ENCODE assay signal across 29 cellular contexts in the genomic region with DNA sequence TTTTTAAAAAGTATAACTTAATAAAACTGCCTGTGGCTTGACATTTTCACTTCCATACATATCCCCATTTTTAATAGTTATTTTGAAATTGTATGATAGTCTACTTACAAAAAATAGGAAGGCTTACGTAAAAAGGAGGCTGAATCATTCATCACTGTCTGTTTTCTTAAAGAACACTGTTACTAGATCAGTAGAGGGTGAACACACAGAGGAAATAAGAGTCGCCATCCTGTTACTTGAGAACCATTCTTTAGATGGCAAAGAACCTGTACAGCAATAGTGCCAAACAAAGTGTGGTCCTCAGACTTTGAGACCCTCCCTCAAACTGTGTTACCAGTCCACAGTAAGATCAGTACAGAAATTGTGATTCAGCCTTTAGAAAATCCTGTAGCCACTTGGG.
"Had no signal": no experiment of that assay in that cellular context is flagged by ENCODE, and none has a peak within 500 bp of the region (broad histone marks: within the 10 kb centered on the region; RNA-seq: fewer than 3 reads in every experiment).

No MANE protein-coding gene starts in this region.

- ATAC-seq: natural killer cell treated with Interleukin-12 subunit alpha and Interleukin-12 subunit beta and Interleukin-15 and Interleukin-18, amount 100 ng/mL, for 72 hours; psoas muscle; right cardiac atrium; right lobe of liver; stimulated activated effector memory CD8-positive, alpha-beta T cell treated with anti-CD3 and anti-CD28 coated beads, Interleukin-12 subunit alpha, Interleukin-12 subunit beta, amount 100 ng/mL, for 72 hours; stimulated activated naive B cell treated with anti-CD40 and anti-IgM and Interleukin-4, amounts not matched to agents 10 μg/mL and 1 μg/mL and 100 μg/mL, for 72 hours had no signal

- H3K36me3 Mint-ChIP-seq: natural killer cell treated with Interleukin-12 subunit alpha and Interleukin-12 subunit beta and Interleukin-15 and Interleukin-18, amount 100 ng/mL, for 72 hours; stimulated activated effector memory CD8-positive, alpha-beta T cell treated with anti-CD3 and anti-CD28 coated beads, Interleukin-12 subunit alpha, Interleukin-12 subunit beta, amount 100 ng/mL, for 72 hours had no signal

- H2AFZ ChIP-seq: parathyroid adenoma had no signal

- DNase-seq: nephron progenitor cell; occipital lobe; ovary; posterior cingulate gyrus; psoas muscle; right cardiac atrium; right lobe of liver; sigmoid colon; small intestine; stimulated activated CD4-positive, alpha-beta T cell treated with anti-CD3 and anti-CD28 coated beads, Interleukin-15, amount 100 ng/mL, for 24 hours; stimulated activated CD4-positive, alpha-beta T cell treated with anti-CD3 and anti-CD28 coated beads, Interleukin-2, amount 100 ng/mL, for 24 hours; stimulated activated CD4-positive, alpha-beta T cell treated with anti-CD3 and anti-CD28 coated beads, Interleukin-2, amount 100 ng/mL, for 48 hours; stimulated activated CD4-positive, alpha-beta T cell treated with anti-CD3 and anti-CD28 coated beads, Interleukin-4, amount 100 ng/mL, for 24 hours; stimulated activated naive B cell treated with anti-CD40 and anti-IgM and Interleukin-4, amounts not matched to agents 10 μg/mL and 1 μg/mL and 100 μg/mL, for 72 hours; stimulated activated naive CD4-positive, alpha-beta T cell treated with Interleukin-2 at 50 U/mL for 16 hours; stomach; thyroid gland; trophoblast cell; upper lobe of left lung had no signal

- H3K4me1 ChIP-seq: parathyroid adenoma, psoas muscle, right lobe of liver, sigmoid colon, stomach, thyroid gland, tibial nerve, upper lobe of left lung, vagina had no signal

- H3K9me3 Mint-ChIP-seq: natural killer cell treated with Interleukin-12 subunit alpha and Interleukin-12 subunit beta and Interleukin-15 and Interleukin-18, amount 100 ng/mL, for 72 hours; nephron progenitor cell; neural crest cell; stimulated activated naive B cell treated with anti-CD40 and anti-IgM and Interleukin-4, amounts not matched to agents 10 μg/mL and 1 μg/mL and 100 μg/mL, for 72 hours; stimulated activated naive CD8-positive, alpha-beta T cell treated with anti-CD3 and anti-CD28 coated beads, Interleukin-15, Interleukin-2, amounts not matched to agents 100 ng/mL and 50 ng/mL, for 24 hours had no signal

- H3K27me3 ChIP-seq: ovary, right lobe of liver, sigmoid colon, stomach, thyroid gland, tibial nerve, upper lobe of left lung, vagina had no signal

- H3K4me3 ChIP-seq: ovary, psoas muscle, right lobe of liver, sigmoid colon, stomach, thoracic aorta, thyroid gland, tibial nerve, upper lobe of left lung, vagina had no signal

- H3K9ac ChIP-seq: parathyroid adenoma had no signal

- FAIRE-seq: small intestine, urothelium cell line had no signal

- H3K4me3 Mint-ChIP-seq: natural killer cell treated with Interleukin-12 subunit alpha and Interleukin-12 subunit beta and Interleukin-15 and Interleukin-18, amount 100 ng/mL, for 72 hours; nephron progenitor cell; neural crest cell; stimulated activated effector memory CD8-positive, alpha-beta T cell treated with anti-CD3 and anti-CD28 coated beads, Interleukin-12 subunit alpha, Interleukin-12 subunit beta, amount 100 ng/mL, for 72 hours; stimulated activated naive B cell treated with anti-CD40 and anti-IgM and Interleukin-4, amounts not matched to agents 10 μg/mL and 1 μg/mL and 100 μg/mL, for 72 hours; stimulated activated naive CD8-positive, alpha-beta T cell treated with anti-CD3 and anti-CD28 coated beads, Interleukin-15, Interleukin-2, amounts not matched to agents 100 ng/mL and 50 ng/mL, for 24 hours had no signal

- H3K9me3 ChIP-seq: ovary, psoas muscle, right lobe of liver, sigmoid colon, stomach, thoracic aorta, thyroid gland, tibial nerve, upper lobe of left lung, vagina had no signal

- H3K36me3 ChIP-seq: ovary, right lobe of liver, sigmoid colon, thoracic aorta, upper lobe of left lung, vagina had no signal

- H3K27ac Mint-ChIP-seq: natural killer cell treated with Interleukin-12 subunit alpha and Interleukin-12 subunit beta and Interleukin-15 and Interleukin-18, amount 100 ng/mL, for 72 hours; nephron progenitor cell; progenitor cell of endocrine pancreas; stimulated activated effector memory CD8-positive, alpha-beta T cell treated with anti-CD3 and anti-CD28 coated beads, Interleukin-12 subunit alpha, Interleukin-12 subunit beta, amount 100 ng/mL, for 72 hours; stimulated activated naive B cell treated with anti-CD40 and anti-IgM and Interleukin-4, amounts not matched to agents 10 μg/mL and 1 μg/mL and 100 μg/mL, for 72 hours; stimulated activated naive CD8-positive, alpha-beta T cell treated with anti-CD3 and anti-CD28 coated beads, Interleukin-15, Interleukin-2, amounts not matched to agents 100 ng/mL and 50 ng/mL, for 24 hours had no signal

- H3K27me3 Mint-ChIP-seq: natural killer cell treated with Interleukin-12 subunit alpha and Interleukin-12 subunit beta and Interleukin-15 and Interleukin-18, amount 100 ng/mL, for 72 hours; progenitor cell of endocrine pancreas; stimulated activated naive B cell treated with anti-CD40 and anti-IgM and Interleukin-4, amounts not matched to agents 10 μg/mL and 1 μg/mL and 100 μg/mL, for 72 hours; stimulated activated naive CD8-positive, alpha-beta T cell treated with anti-CD3 and anti-CD28 coated beads, Interleukin-15, Interleukin-2, amounts not matched to agents 100 ng/mL and 50 ng/mL, for 24 hours had no signal

- H3K27ac ChIP-seq: ovary, parathyroid adenoma, psoas muscle, right lobe of liver, sigmoid colon, stomach, thoracic aorta, thyroid gland, tibial nerve, upper lobe of left lung, vagina had no signal

- H3K79me2 ChIP-seq: parathyroid adenoma had no signal

- H3K4me1 Mint-ChIP-seq: neural crest cell; stimulated activated effector memory CD8-positive, alpha-beta T cell treated with anti-CD3 and anti-CD28 coated beads, Interleukin-12 subunit alpha, Interleukin-12 subunit beta, amount 100 ng/mL, for 72 hours had no signal
